In genomic region chr11:120660024-120660565, GRCh38 we compare ENCODE assay signal across 9 cellular contexts.
A peak's percentile ranks its signal among the peaks of the same experiment; 100 is the strongest.
DNase-seq lines count a peak whose midpoint lies in the region; ATAC-seq and TF ChIP-seq lines count a peak whose summit lies in the region.
"Had no signal": no experiment of that assay in that cellular context is flagged by ENCODE, and none has a peak within 500 bp of the region (broad histone marks: within the 10 kb centered on the region; RNA-seq: fewer than 3 reads in every experiment).

No MANE protein-coding gene starts in this region.

- H3K4me2 ChIP-seq in Loucy (ENCODE audit: low read depth, low read length, poor library complexity, severe bottlenecking): no peak overlapping the region

- peak; percentile 63 for TF ChIP-seq CTCF in GM10266 (IDR thresholded peaks at IDR 0.05; ENCODE audit: control insufficient read depth, insufficient read depth, low read depth, missing control alignments)
- peak; percentile 61 for TF ChIP-seq CTCF in Loucy (conservative IDR thresholded peaks at IDR 0.05; ENCODE audit: low read length)

- no peaks in the 10 kb centered on the region for H3K9me3 ChIP-seq in Loucy (ENCODE audit: insufficient read depth, low read depth, low read length)

- ATAC-seq in HG03342 (IDR thresholded peaks at IDR 0.05; ENCODE audit: unreplicated experiment) (no peak), GM19452 (IDR thresholded peaks at IDR 0.05; ENCODE audit: unreplicated experiment) (no peak)
- ATAC-seq: T-cell had no signal

- H3K4me3 ChIP-seq in Loucy (ENCODE audit: low read length, poor library complexity, severe bottlenecking): no peak overlapping the region

- no peaks in the 10 kb centered on the region for H3K4me1 ChIP-seq in Loucy (ENCODE audit: insufficient read depth, low read length, poor library complexity, severe bottlenecking)

- H4K20me1 ChIP-seq in Loucy (ENCODE audit: insufficient read depth, low read length, poor library complexity, severe bottlenecking): no peaks in the 10 kb centered on the region

- DNase-seq in GM10266 (ENCODE audit: extremely low spot score) (peak; percentile 63), iPS-NIHi7 (ENCODE audit: extremely low spot score) (peak; percentile 89), NCI-H510A treated with DMSO at 0.1 percent for 48 hours (lab: John Stamatoyannopoulos, UW) (no peak), NK-92 (lab: John Stamatoyannopoulos, UW; ENCODE audit: unreplicated experiment) (no peak)
- DNase-seq in activated T-cell treated with anti-CD3 and anti-CD28 coated beads, Interleukin-2, amount 50 U/mL, for 1 hour: peak; percentile 22

- H3K79me2 ChIP-seq in Loucy (ENCODE audit: insufficient read depth, low read length): no peaks in the 10 kb centered on the region

- no peak overlapping the region for H2AFZ ChIP-seq in Loucy (ENCODE audit: low read length)

- H3K9me2 ChIP-seq in Loucy (replicated peaks; ENCODE audit: low read depth, low read length): no peaks in the 10 kb centered on the region

- no peaks in the 10 kb centered on the region for H3K27me3 ChIP-seq in Loucy (ENCODE audit: insufficient read depth, low read length, poor library complexity, severe bottlenecking)

- H3K36me3 ChIP-seq in Loucy (ENCODE audit: insufficient read depth, low read length): no peaks in the 10 kb centered on the region

- no peak overlapping the region for H3K9ac ChIP-seq in Loucy (ENCODE audit: low read depth, low read length, poor library complexity, severe bottlenecking)

- H3F3A ChIP-seq in Loucy (ENCODE audit: low read depth): no peaks in the 10 kb centered on the region

Comparison
In these comparisons a context has a peak if more than half of its experiments do, and no peak if none do; other contexts are left out.
1. DNase-seq: peak in GM10266 (single experiment), activated T-cell treated with anti-CD3 and anti-CD28 coated beads, Interleukin-2, amount 50 U/mL, for 1 hour (single experiment) and iPS-NIHi7 (single experiment); none in NCI-H510A treated with DMSO at 0.1 percent for 48 hours (single experiment) and NK-92 (single experiment).